10 cellular contexts compared by ENCODE assay signal in genomic region chr4:37762294-37763163, GRCh38.
A peak's percentile ranks its signal among the peaks of the same experiment; 100 is the strongest.
DNase-seq lines count a peak whose midpoint lies in the region; ATAC-seq and TF ChIP-seq lines count a peak whose summit lies in the region.
"Had no signal": no experiment of that assay in that cellular context is flagged by ENCODE, and none has a peak within 500 bp of the region (broad histone marks: within the 10 kb centered on the region; RNA-seq: fewer than 3 reads in every experiment).

No MANE protein-coding gene starts in this region.

- no peak overlapping the region for H3K27ac Mint-ChIP-seq in WTC11

- peaks cover 12% of the 10 kb centered on the region for H3K4me1 Mint-ChIP-seq in WTC11

- CTCF ChIA-PET in WTC11 (lab: Charles Lee) = no interaction called here

- peaks cover 3% of the 10 kb centered on the region in 2 donors for H3K4me1 ChIP-seq in lung (ENCODE audit: control insufficient read depth in 2 of 2, insufficient read depth in 2 of 2, low read length in 2 of 2)
- H3K4me1 ChIP-seq: SJSA1 had no signal

- no peaks in the 10 kb centered on the region for H3K36me3 Mint-ChIP-seq in WTC11

- H3K36me3 ChIP-seq in lung (ENCODE audit: control insufficient read depth in 2 of 2, insufficient read depth in 2 of 2, low read length in 2 of 2) = no peaks in the 10 kb centered on the region
- H3K36me3 ChIP-seq: SJSA1 had no signal

- H3K27me3 Mint-ChIP-seq in WTC11 (ENCODE audit: low read depth) = no peaks in the 10 kb centered on the region; the same call in 1 of the 2 replicates

- DNase-seq in Daoy (ENCODE audit: low read depth) = peak; percentile 41
- DNase-seq in HPDE6-E6E7 (ENCODE audit: extremely low spot score) = peak; percentile 82
- peak; percentile 20 for DNase-seq in WTC11 (ENCODE audit: low spot score)
- peak; percentile 51 for DNase-seq in lung (ENCODE audit: low spot score)
- DNase-seq in NCI-H526 treated with DMSO at 0.1 percent for 48 hours (lab: John Stamatoyannopoulos, UW) = no peak
- no peak for DNase-seq in GM20000 (ENCODE audit: low spot score)
- DNase-seq in GM19240 (ENCODE audit: insufficient read length, low spot score) = no peak

- no peak overlapping the region for H3K27ac ChIP-seq in lung (ENCODE audit: low read depth in 1 of 2, low read length in 1 of 2)
- H3K27ac ChIP-seq: KMS-11, SJSA1 had no signal

- 45 to 49% methylated on average over 6 of the region's 6 CpGs for WGBS in lung, 2 donors

- peak; percentile 69 for ATAC-seq in WTC11
- ATAC-seq in lung (ENCODE audit: insufficient read depth, low FRiP score) = no peak
- ATAC-seq in GM19397 (IDR thresholded peaks at IDR 0.05; ENCODE audit: unreplicated experiment) = no peak

- peaks cover 5% of the 10 kb centered on the region; the same call in 1 of the 2 replicates for H3K9me3 Mint-ChIP-seq in WTC11

- peaks cover 0 to 2% of the 10 kb centered on the region in 2 donors for H3K9me3 ChIP-seq in lung (ENCODE audit: control insufficient read depth in 2 of 2, insufficient read depth in 1 of 2, low read length in 1 of 2)
- H3K9me3 ChIP-seq: SJSA1 had no signal

- no peak overlapping the region for H3K4me3 Mint-ChIP-seq in WTC11

- TF ChIP-seq CTCF in WTC11 (IDR thresholded peaks at IDR 0.05) (no peak), lung (IDR thresholded peaks at IDR 0.05; ENCODE audit: control extremely low read depth, extremely low read depth) (no peak), GM20000 (IDR thresholded peaks at IDR 0.05; ENCODE audit: extremely low read depth, missing control alignments) (no peak)

- H3K27me3 ChIP-seq in lung (ENCODE audit: control insufficient read depth, insufficient read depth) = no peaks in the 10 kb centered on the region
- H3K27me3 ChIP-seq: SJSA1 had no signal

- H3K4me3 ChIP-seq in lung = no peak overlapping the region
- H3K4me3 ChIP-seq: SJSA1 had no signal

- POLR2A ChIA-PET in WTC11 (lab: Charles Lee) = no interaction called here

TF ChIP-seq in WTC11, 78 proteins besides CTCF, POLR2A, EP300 and RAD21:
- TF ChIP-seq, protein P1, sequence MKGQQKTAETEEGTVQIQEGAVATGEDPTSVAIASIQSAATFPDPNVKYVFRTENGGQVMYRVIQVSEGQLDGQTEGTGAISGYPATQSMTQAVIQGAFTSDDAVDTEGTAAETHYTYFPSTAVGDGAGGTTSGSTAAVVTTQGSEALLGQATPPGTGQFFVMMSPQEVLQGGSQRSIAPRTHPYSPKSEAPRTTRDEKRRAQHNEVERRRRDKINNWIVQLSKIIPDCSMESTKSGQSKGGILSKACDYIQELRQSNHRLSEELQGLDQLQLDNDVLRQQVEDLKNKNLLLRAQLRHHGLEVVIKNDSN (CRISPR knock-in tag; IDR thresholded peaks at IDR 0.05) = peak; percentile 94
- TF ChIP-seq NFYB (CRISPR knock-in tag; conservative IDR thresholded peaks at IDR 0.05; ENCODE audit: low read depth) = no peak
- peak; percentile 95 for TF ChIP-seq USF2 (CRISPR knock-in tag; IDR thresholded peaks at IDR 0.05)

Comparison
In these comparisons a context has a peak if more than half of its experiments do, and no peak if none do; other contexts are left out.
1. DNase-seq: peak in Daoy (single experiment), HPDE6-E6E7 (single experiment), WTC11 (single experiment) and lung (single experiment); none in NCI-H526 treated with DMSO at 0.1 percent for 48 hours (single experiment), GM20000 (single experiment) and GM19240 (single experiment).